ENCODE assay signal across 8 cellular contexts in the genomic region with DNA sequence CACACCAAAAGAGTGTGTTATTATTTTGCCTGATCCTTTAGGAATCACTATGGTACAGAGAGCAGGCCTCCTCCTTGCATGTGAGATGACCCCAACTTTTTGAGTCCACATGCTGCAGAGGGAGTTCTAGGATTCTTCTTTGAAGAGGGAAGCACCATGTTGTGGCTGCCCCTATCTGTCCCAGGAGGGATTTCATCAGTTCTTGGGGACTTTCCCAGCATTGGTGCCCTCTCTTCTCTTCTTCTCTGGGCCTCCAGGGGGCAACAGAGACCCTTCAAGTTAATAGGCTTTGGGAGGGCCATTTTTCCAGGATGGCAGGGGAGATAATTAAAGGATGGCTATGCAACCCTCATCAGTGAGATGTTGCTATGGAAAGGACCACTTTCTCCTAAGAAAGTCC. TPM values are rescaled to one million over a fixed set of nuclear protein-coding genes. Genes with fewer than 3 reads are reported as not detected.
DNase-seq lines count a peak whose midpoint lies in the region; ATAC-seq and TF ChIP-seq lines count a peak whose summit lies in the region.

No MANE protein-coding gene starts in this region.

- POLR2A ChIA-PET in PC-3 (lab: Charles Lee; ENCODE audit: unreplicated experiment), result no interaction called here
- POLR2A ChIA-PET in naive thymus-derived CD4-positive, alpha-beta T cell (lab: Charles Lee), result no interaction called here

- H2AFZ ChIP-seq in PC-3 (ENCODE audit: low read length), result no peak overlapping the region

- no peaks in the 10 kb centered on the region for H4K20me1 ChIP-seq in PC-3 (ENCODE audit: low read length)

- H3K27me3 ChIP-seq in PC-3 (ENCODE audit: low read length), result no peaks in the 10 kb centered on the region
- H3K27me3 ChIP-seq in naive thymus-derived CD4-positive, alpha-beta T cell (ENCODE audit: control insufficient read depth in 2 of 2, insufficient read depth in 2 of 2, low read length in 2 of 2), result no peaks in the 10 kb centered on the region

- H3K27ac ChIP-seq in PC-3 (ENCODE audit: low read length), result no peak overlapping the region
- no peak overlapping the region for H3K27ac ChIP-seq in naive thymus-derived CD4-positive, alpha-beta T cell (ENCODE audit: low read depth, low read length)

- H3K36me3 Mint-ChIP-seq in glutamatergic neuron (ENCODE audit: unreplicated experiment), result no peaks in the 10 kb centered on the region
- no peaks in the 10 kb centered on the region for H3K36me3 Mint-ChIP-seq in naive thymus-derived CD4-positive, alpha-beta T cell

- ATAC-seq in GM18858 (IDR thresholded peaks at IDR 0.05; ENCODE audit: unreplicated experiment) (peak; percentile 89), HG02938 (IDR thresholded peaks at IDR 0.05; ENCODE audit: unreplicated experiment) (peak; percentile 97), PC-3 (peak; percentile 11; the same call in 1 of the 2 replicates), left cardiac atrium (no peak)
- no peak for ATAC-seq in naive thymus-derived CD4-positive, alpha-beta T cell

- H3K9me3 Mint-ChIP-seq in glutamatergic neuron (ENCODE audit: unreplicated experiment), result no peaks in the 10 kb centered on the region
- no peaks in the 10 kb centered on the region for H3K9me3 Mint-ChIP-seq in naive thymus-derived CD4-positive, alpha-beta T cell

- BruUV-seq in PC-3 (replicated peaks; lab: Mats Ljungman, UMichigan), result no TSS peak

- H3K36me3 ChIP-seq in PC-3 (ENCODE audit: low read depth, low read length), result no peaks in the 10 kb centered on the region
- H3K36me3 ChIP-seq in naive thymus-derived CD4-positive, alpha-beta T cell (ENCODE audit: control insufficient read depth in 2 of 3, insufficient read depth in 3 of 3, low read length in 3 of 3), result no peaks in the 10 kb centered on the region

- H3K4me3 Mint-ChIP-seq in glutamatergic neuron (ENCODE audit: unreplicated experiment), result no peak overlapping the region
- H3K4me3 Mint-ChIP-seq in naive thymus-derived CD4-positive, alpha-beta T cell, result no peak overlapping the region

- H3K9ac ChIP-seq in PC-3 (ENCODE audit: low read length), result no peak overlapping the region

- peaks cover 37% of the 10 kb centered on the region for H3K4me1 ChIP-seq in PC-3 (ENCODE audit: insufficient read depth, low read length)
- H3K4me1 ChIP-seq in naive thymus-derived CD4-positive, alpha-beta T cell (ENCODE audit: control insufficient read depth in 2 of 2, insufficient read depth in 2 of 2, low read length in 2 of 2), result no peaks in the 10 kb centered on the region

- H3K9me3 ChIP-seq in PC-3 (ENCODE audit: low read length), result no peaks in the 10 kb centered on the region
- no peaks in the 10 kb centered on the region for H3K9me3 ChIP-seq in naive thymus-derived CD4-positive, alpha-beta T cell (ENCODE audit: control insufficient read depth in 2 of 3, low read length in 3 of 3)

- H3K27ac Mint-ChIP-seq in glutamatergic neuron (ENCODE audit: unreplicated experiment), result no peak overlapping the region
- H3K27ac Mint-ChIP-seq in naive thymus-derived CD4-positive, alpha-beta T cell, result no peak overlapping the region

- intact Hi-C loops in PC-3 (cut with micrococcal nuclease) (no loop called here), left cardiac atrium (cut with DNase I) (no loop called here)
- intact Hi-C loops in naive thymus-derived CD4-positive, alpha-beta T cell (cut with micrococcal nuclease), result no loop called here

- H3K4me3 ChIP-seq in PC-3 (ENCODE audit: low read length), result no peak overlapping the region
- no peak overlapping the region for H3K4me3 ChIP-seq in naive thymus-derived CD4-positive, alpha-beta T cell (ENCODE audit: low read length)

- no peaks in the 10 kb centered on the region for H3K9me2 ChIP-seq in PC-3 (replicated peaks; ENCODE audit: low read length)

- no peak overlapping the region for H3K4me2 ChIP-seq in PC-3 (ENCODE audit: low read length)

- TF ChIP-seq CTCF in PC-3 (conservative IDR thresholded peaks at IDR 0.05; ENCODE audit: low read depth, low read length) (peak; percentile 81), glutamatergic neuron (IDR thresholded peaks at IDR 0.05; ENCODE audit: partially characterized antibody, unreplicated experiment) (peak; percentile 49)

- peaks cover 4% of the 10 kb centered on the region for H3F3A ChIP-seq in PC-3 (ENCODE audit: low read length, unreplicated experiment)

- H3K79me2 ChIP-seq in PC-3 (ENCODE audit: low read length), result no peaks in the 10 kb centered on the region

- CTCF ChIA-PET in PC-3 (lab: Charles Lee), result no interaction called here
- CTCF ChIA-PET in naive thymus-derived CD4-positive, alpha-beta T cell (lab: Charles Lee), result no interaction called here

- peak; percentile 9 for DNase-seq in COR-L47 (lab: John Stamatoyannopoulos, UW)
- peak; percentile 60 for DNase-seq in PC-3
- DNase-seq in glutamatergic neuron, result no peak
- DNase-seq in activated effector memory CD4-positive, alpha-beta T cell treated with anti-CD3 and anti-CD28 coated beads, Interleukin-2, amount 50 U/mL, for 16 hours, result no peak
- no peak for DNase-seq in left cardiac atrium
- no peak for DNase-seq in naive thymus-derived CD4-positive, alpha-beta T cell

- H3K4me1 Mint-ChIP-seq in glutamatergic neuron (ENCODE audit: low read depth, unreplicated experiment), result peaks cover 4% of the 10 kb centered on the region
- H3K4me1 Mint-ChIP-seq in naive thymus-derived CD4-positive, alpha-beta T cell, result no peaks in the 10 kb centered on the region

- no peaks in the 10 kb centered on the region for H3K27me3 Mint-ChIP-seq in glutamatergic neuron (ENCODE audit: unreplicated experiment)
- H3K27me3 Mint-ChIP-seq in naive thymus-derived CD4-positive, alpha-beta T cell, result peaks cover 0 to 11% (median 4%) of the 10 kb centered on the region in 5 donors

RNA-seq across cellular contexts. Expression of a gene that starts 3.6 kb away (rescaled TPM):
- total RNA-seq in PC-3 (2014; rRNA removed), result 6.5 and 7.3 TPM in 2 replicates
- not detected for total RNA-seq in glutamatergic neuron (ENCODE audit: unreplicated experiment)
- under 1 TPM; 0.15 to 0.21 TPM for total RNA-seq in left cardiac atrium
- total RNA-seq in naive thymus-derived CD4-positive, alpha-beta T cell, result not detected
- polyA plus RNA-seq in naive thymus-derived CD4-positive, alpha-beta T cell, result not detected

RNA-seq across cellular contexts. Expression of a gene that starts 14.0 kb away (rescaled TPM):
- total RNA-seq in PC-3 (2014; rRNA removed) (0.07 and 0.69 TPM in 2 replicates), glutamatergic neuron (ENCODE audit: unreplicated experiment) (not detected), left cardiac atrium (not detected)
- not detected for total RNA-seq in naive thymus-derived CD4-positive, alpha-beta T cell
- not detected for polyA plus RNA-seq in naive thymus-derived CD4-positive, alpha-beta T cell

RNA-seq across cellular contexts. Expression of a gene that starts 49.0 kb away (rescaled TPM):
- not detected in 2 replicates for total RNA-seq in PC-3 (2014; rRNA removed)
- total RNA-seq in glutamatergic neuron (ENCODE audit: unreplicated experiment), result not detected
- not detected for total RNA-seq in left cardiac atrium
- total RNA-seq in naive thymus-derived CD4-positive, alpha-beta T cell, result not detected
- not detected for polyA plus RNA-seq in naive thymus-derived CD4-positive, alpha-beta T cell

Comparison
In these comparisons a context has a peak if more than half of its experiments do, and no peak if none do; other contexts are left out.
1. DNase-seq: peak in COR-L47 (single experiment) and PC-3 (single experiment); none in glutamatergic neuron (single experiment), activated effector memory CD4-positive, alpha-beta T cell treated with anti-CD3 and anti-CD28 coated beads, Interleukin-2, amount 50 U/mL, for 16 hours (single experiment), left cardiac atrium (single experiment) and naive thymus-derived CD4-positive, alpha-beta T cell (0 of 9).
2. ATAC-seq: peak in GM18858 (single experiment), HG02938 (single experiment) and PC-3 (single experiment); none in left cardiac atrium (0 of 2) and naive thymus-derived CD4-positive, alpha-beta T cell (single experiment).